ENCODE assay signal across 16 cellular contexts in genomic region chr9:87359958-87360601, GRCh38.
"Had no signal": no experiment of that assay in that cellular context is flagged by ENCODE, and none has a peak within 500 bp of the region (broad histone marks: within the 10 kb centered on the region; RNA-seq: fewer than 3 reads in every experiment).

No MANE protein-coding gene starts in this region.

- H3K36me3 ChIP-seq: esophagus muscularis mucosa, gastroesophageal sphincter, left lung, lower lobe of right lung, neutrophil, right atrium auricular region, tibial artery had no signal

- H3K27ac ChIP-seq: epithelial cell of prostate, esophagus muscularis mucosa, gastroesophageal sphincter, left lung, lower lobe of right lung, neutrophil, right atrium auricular region, tibial artery had no signal

- H3K4me2 ChIP-seq: smooth muscle cell had no signal

- ATAC-seq: gastroesophageal sphincter; left lung; lower lobe of right lung; stimulated activated naive CD8-positive, alpha-beta T cell treated with anti-CD3 and anti-CD28 coated beads, Interleukin-15, Interleukin-2, amounts not matched to agents 100 U/mL and 50 U/mL, for 24 hours had no signal

- H3K4me1 ChIP-seq: esophagus muscularis mucosa, gastroesophageal sphincter, left lung, lower lobe of right lung, right atrium auricular region, tibial artery had no signal

- H3K9me3 ChIP-seq: neutrophil, right atrium auricular region had no signal

- DNase-seq: effector memory CD4-positive, alpha-beta T cell; foreskin fibroblast; glutamatergic neuron; islet precursor cell; left lung; lower lobe of right lung; naive B cell; stimulated activated CD4-positive, alpha-beta T cell treated with anti-CD3 and anti-CD28 coated beads, Interleukin-2, amount 100 ng/mL, for 48 hours; stimulated activated naive CD8-positive, alpha-beta T cell treated with anti-CD3 and anti-CD28 coated beads, Interleukin-15, Interleukin-2, amounts not matched to agents 100 U/mL and 50 U/mL, for 24 hours; tibial artery had no signal

- H3K4me3 ChIP-seq: esophagus muscularis mucosa, gastroesophageal sphincter, left lung, lower lobe of right lung, right atrium auricular region, smooth muscle cell, tibial artery had no signal

- H3K27me3 ChIP-seq: esophagus muscularis mucosa, gastroesophageal sphincter, left lung, neutrophil, right atrium auricular region, tibial artery had no signal
